ENCODE assay signal across 22 cellular contexts in genomic region chr19:15390814-15391213, GRCh38.
"Had no signal": no experiment of that assay in that cellular context is flagged by ENCODE, and none has a peak within 500 bp of the region (broad histone marks: within the 10 kb centered on the region; RNA-seq: fewer than 3 reads in every experiment).

No MANE protein-coding gene starts in this region.

- H3K4me2 ChIP-seq: neural progenitor cell had no signal

- H3K27ac ChIP-seq: cardiac muscle cell, esophagus muscularis mucosa, heart right ventricle, left ventricle myocardium inferior, neural progenitor cell, right atrium auricular region, upper lobe of right lung had no signal

- H3K9ac ChIP-seq: neural progenitor cell had no signal

- H3K9me3 Mint-ChIP-seq: activated naive CD4-positive, alpha-beta T cell treated with anti-CD3 and anti-CD28 coated beads, Interleukin-2, amount 50 U/mL, for 24 hours; immature natural killer cell; neural progenitor cell; T-cell had no signal

- ATAC-seq: heart right ventricle, T-cell, upper lobe of right lung had no signal

- H3K4me1 Mint-ChIP-seq: neural progenitor cell had no signal

- H3K27me3 ChIP-seq: cardiac muscle cell, esophagus muscularis mucosa, heart right ventricle, neural progenitor cell, right atrium auricular region, upper lobe of right lung had no signal

- H3K4me1 ChIP-seq: neural progenitor cell, right atrium auricular region, upper lobe of right lung had no signal

- H3K4me3 Mint-ChIP-seq: activated naive CD4-positive, alpha-beta T cell treated with anti-CD3 and anti-CD28 coated beads, Interleukin-2, amount 50 U/mL, for 24 hours; immature natural killer cell; neural progenitor cell; T-cell had no signal

- H3K27ac Mint-ChIP-seq: activated naive CD4-positive, alpha-beta T cell treated with anti-CD3 and anti-CD28 coated beads, Interleukin-2, amount 50 U/mL, for 24 hours; neural progenitor cell; progenitor cell of endocrine pancreas; T-cell had no signal

- H3K27me3 Mint-ChIP-seq: activated naive CD4-positive, alpha-beta T cell treated with anti-CD3 and anti-CD28 coated beads, Interleukin-2, amount 50 U/mL, for 24 hours; progenitor cell of endocrine pancreas; T-cell had no signal

- H3K9me3 ChIP-seq: esophagus muscularis mucosa, heart right ventricle, left ventricle myocardium inferior, right atrium auricular region, upper lobe of right lung had no signal

- FAIRE-seq: endothelial cell of umbilical vein had no signal

- DNase-seq: activated CD4-positive, alpha-beta T cell treated with anti-CD3 and anti-CD28 coated beads, Interleukin-2, amount 50 U/mL, for 1 hour; activated CD4-positive, CD25-positive, alpha-beta regulatory T cell; activated CD8-positive, alpha-beta memory T cell treated with anti-CD3 and anti-CD28 coated beads, Interleukin-2, amount 50 U/mL, for 4 hours; activated gamma-delta T cell; amygdala; dermis blood vessel endothelial cell; effector memory CD4-positive, alpha-beta T cell; heart right ventricle; immature natural killer cell; kidney glomerular epithelial cell; left ventricle myocardium inferior; mammary epithelial cell; T-cell; T-helper 9 cell; upper lobe of right lung had no signal

- H3K4me3 ChIP-seq: cardiac muscle cell, esophagus muscularis mucosa, heart right ventricle, left ventricle myocardium inferior, neural progenitor cell, right atrium auricular region, upper lobe of right lung had no signal

- H2AFZ ChIP-seq: neural progenitor cell had no signal
